19 cellular contexts compared by ENCODE assay signal in the genomic region with DNA sequence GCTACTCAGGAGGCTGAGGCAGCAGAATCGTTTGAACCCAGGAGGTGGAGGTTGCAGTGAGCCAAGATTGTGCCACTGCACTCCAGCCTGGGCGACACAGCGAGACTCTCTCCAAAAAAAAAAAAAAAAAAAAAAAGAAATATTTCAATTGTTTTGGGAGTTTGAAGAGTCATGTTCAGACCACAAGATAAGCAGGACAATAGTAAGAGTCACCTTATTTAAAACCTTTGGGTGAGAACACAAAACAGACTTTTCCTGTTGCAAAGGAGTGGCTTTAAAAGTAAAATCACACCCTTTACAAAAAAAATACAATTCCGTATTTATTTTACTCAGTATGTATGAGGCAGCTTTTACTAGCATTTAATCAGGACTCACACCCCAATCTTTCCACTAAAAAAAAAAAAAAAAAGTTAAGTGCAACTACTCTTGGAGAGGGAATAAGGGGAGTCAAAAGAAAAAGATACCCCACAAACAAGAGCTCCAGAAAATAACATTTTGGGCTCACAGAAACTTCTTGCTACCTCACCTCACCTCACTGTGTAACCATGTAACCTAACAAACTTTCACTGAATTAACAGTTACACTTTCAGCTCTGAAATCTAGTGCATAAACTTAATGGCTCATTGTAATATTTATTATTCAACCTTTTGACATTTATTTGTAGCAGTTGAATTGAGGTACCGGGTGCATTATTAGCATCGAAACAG. TPM values are rescaled to one million over a fixed set of nuclear protein-coding genes. Genes with fewer than 3 reads are reported as not detected.
A peak's percentile ranks its signal among the peaks of the same experiment; 100 is the strongest.
DNase-seq lines count a peak whose midpoint lies in the region; ATAC-seq, FAIRE-seq and TF ChIP-seq lines count a peak whose summit lies in the region.
"Had no signal": no experiment of that assay in that cellular context is flagged by ENCODE, and none has a peak within 500 bp of the region (broad histone marks: within the 10 kb centered on the region; RNA-seq: fewer than 3 reads in every experiment).

No MANE protein-coding gene starts in this region.

- CTCF ChIA-PET in activated CD8-positive, alpha-beta memory T cell treated with anti-CD3 and anti-CD28 coated beads, Interleukin-2, amount 10 ng/mL, durations not matched to agents 7 days and 5 days (lab: Charles Lee) = interaction anchor here (4.1 kb wide), 1 partner anchor 18 kb away, joined by 33 read pairs; no protein-coding TSS in a partner anchor

- H3K27ac Mint-ChIP-seq in GM23338 (no peak overlapping the region), astrocyte (ENCODE audit: unreplicated experiment) (peak overlapping the region; percentile 10), osteocyte (ENCODE audit: unreplicated experiment) (peak overlapping the region; percentile 88)
- no peak overlapping the region for H3K27ac Mint-ChIP-seq in activated CD8-positive, alpha-beta memory T cell treated with anti-CD3 and anti-CD28 coated beads, Interleukin-2, amount 10 ng/mL, durations not matched to agents 7 days and 5 days

- H3K79me2 ChIP-seq in GM23338 (replicated peaks; ENCODE audit: insufficient read depth) = peaks cover 5% of the 10 kb centered on the region; the same call in 1 of the 2 replicates
- peaks cover 62% of the 10 kb centered on the region for H3K79me2 ChIP-seq in astrocyte (ENCODE audit: insufficient read depth, low read length)
- peaks cover 75% of the 10 kb centered on the region for H3K79me2 ChIP-seq in hepatocyte

- H3K27me3 Mint-ChIP-seq in GM23338 (ENCODE audit: insufficient read depth, low read depth, poor library complexity) = peaks cover 34% of the 10 kb centered on the region
- H3K27me3 Mint-ChIP-seq in astrocyte (ENCODE audit: low read depth, unreplicated experiment) = no peaks in the 10 kb centered on the region
- no peaks in the 10 kb centered on the region for H3K27me3 Mint-ChIP-seq in osteocyte (ENCODE audit: unreplicated experiment)
- peaks cover 81% of the 10 kb centered on the region for H3K27me3 Mint-ChIP-seq in activated CD8-positive, alpha-beta memory T cell treated with anti-CD3 and anti-CD28 coated beads, Interleukin-2, amount 10 ng/mL, durations not matched to agents 7 days and 5 days

- H3K4me1 Mint-ChIP-seq in GM23338 (peaks cover 68% of the 10 kb centered on the region), astrocyte (ENCODE audit: low read depth, unreplicated experiment) (peaks cover 32% of the 10 kb centered on the region), osteocyte (ENCODE audit: unreplicated experiment) (peaks cover 64% of the 10 kb centered on the region)
- peaks cover 22% of the 10 kb centered on the region for H3K4me1 Mint-ChIP-seq in activated CD8-positive, alpha-beta memory T cell treated with anti-CD3 and anti-CD28 coated beads, Interleukin-2, amount 10 ng/mL, durations not matched to agents 7 days and 5 days

- H3K36me3 ChIP-seq in GM23338 (ENCODE audit: insufficient read depth) (no peaks in the 10 kb centered on the region), astrocyte (ENCODE audit: insufficient read depth, low read length) (no peaks in the 10 kb centered on the region), hepatocyte (replicated peaks; ENCODE audit: insufficient read depth, low read depth) (no peaks in the 10 kb centered on the region)
- H3K36me3 ChIP-seq: BLaER1, pancreas, tibial artery had no signal

- H3K27me3 ChIP-seq in GM23338 (ENCODE audit: insufficient read depth) = peaks cover 47% of the 10 kb centered on the region
- H3K27me3 ChIP-seq in astrocyte (ENCODE audit: insufficient read depth, low read length) = no peaks in the 10 kb centered on the region
- peaks cover 37% of the 10 kb centered on the region for H3K27me3 ChIP-seq in hepatocyte
- H3K27me3 ChIP-seq: pancreas had no signal

- FAIRE-seq in astrocyte (lab: Jason Lieb, UNC) = no peak
- FAIRE-seq: endothelial cell of umbilical vein, HTR-8/SVneo, pancreas had no signal

- H3K27ac ChIP-seq in GM23338 (ENCODE audit: low read depth) = no peak overlapping the region
- H3K27ac ChIP-seq in astrocyte (ENCODE audit: low read depth, low read length) = no peak overlapping the region
- peak overlapping the region; percentile 81 for H3K27ac ChIP-seq in hepatocyte
- H3K27ac ChIP-seq: BLaER1, pancreas, tibial artery, VCaP had no signal

- H3K9me3 Mint-ChIP-seq in GM23338 = no peaks in the 10 kb centered on the region; the same call in 2 of the 3 replicates
- no peaks in the 10 kb centered on the region for H3K9me3 Mint-ChIP-seq in astrocyte (ENCODE audit: unreplicated experiment)
- H3K9me3 Mint-ChIP-seq in osteocyte (ENCODE audit: unreplicated experiment) = no peaks in the 10 kb centered on the region
- no peaks in the 10 kb centered on the region for H3K9me3 Mint-ChIP-seq in activated CD8-positive, alpha-beta memory T cell treated with anti-CD3 and anti-CD28 coated beads, Interleukin-2, amount 10 ng/mL, durations not matched to agents 7 days and 5 days (ENCODE audit: low read depth)

- no peak for DNase-seq in GM23338 (ENCODE audit: low spot score)
- no peak for DNase-seq in astrocyte (ENCODE audit: low read depth)
- DNase-seq in hepatocyte (ENCODE audit: low spot score) = no peak
- DNase-seq in osteocyte (ENCODE audit: extremely low spot score, unreplicated experiment) = no peak
- no peak for DNase-seq in activated CD8-positive, alpha-beta memory T cell treated with anti-CD3 and anti-CD28 coated beads, Interleukin-2, amount 10 ng/mL, durations not matched to agents 7 days and 5 days
- no peak for DNase-seq in NOMO-1 (lab: John Stamatoyannopoulos, UW; ENCODE audit: unreplicated experiment in 2 of 2)
- no peak for DNase-seq in NCI-H524 treated with DMSO at 0.1 percent for 48 hours (lab: John Stamatoyannopoulos, UW)
- DNase-seq: activated gamma-delta T cell treated with Interleukin-2 at 50 U/mL for 16 hours, caudate nucleus, midbrain, NCI-H1105, NCI-H226, pancreas, tibial artery had no signal

- H3K36me3 Mint-ChIP-seq in GM23338 (ENCODE audit: low read depth) (no peaks in the 10 kb centered on the region), astrocyte (ENCODE audit: low read depth, unreplicated experiment) (peaks cover 3% of the 10 kb centered on the region), osteocyte (ENCODE audit: unreplicated experiment) (no peaks in the 10 kb centered on the region)
- no peaks in the 10 kb centered on the region for H3K36me3 Mint-ChIP-seq in activated CD8-positive, alpha-beta memory T cell treated with anti-CD3 and anti-CD28 coated beads, Interleukin-2, amount 10 ng/mL, durations not matched to agents 7 days and 5 days

- H3K4me2 ChIP-seq in GM23338 (peak overlapping the region; percentile 85), astrocyte (ENCODE audit: low read length) (peak overlapping the region; percentile 94), hepatocyte (peak overlapping the region; percentile 87)
- H3K4me2 ChIP-seq: BLaER1 had no signal

- peak overlapping the region; percentile 84 for H3K4me3 Mint-ChIP-seq in GM23338
- H3K4me3 Mint-ChIP-seq in astrocyte (ENCODE audit: unreplicated experiment) = peak overlapping the region; percentile 84
- H3K4me3 Mint-ChIP-seq in osteocyte (ENCODE audit: unreplicated experiment) = peak overlapping the region; percentile 84
- no peak overlapping the region for H3K4me3 Mint-ChIP-seq in activated CD8-positive, alpha-beta memory T cell treated with anti-CD3 and anti-CD28 coated beads, Interleukin-2, amount 10 ng/mL, durations not matched to agents 7 days and 5 days

- H3K9ac ChIP-seq in astrocyte (ENCODE audit: low read length) = peak overlapping the region; percentile 78
- H3K9ac ChIP-seq: BLaER1 had no signal

- H2AFZ ChIP-seq in GM23338 (no peak overlapping the region), astrocyte (ENCODE audit: low read depth, low read length) (no peak overlapping the region), hepatocyte (peak overlapping the region; percentile 47)

- peak overlapping the region; percentile 60 for H3K4me3 ChIP-seq in GM23338
- peak overlapping the region; percentile 67 for H3K4me3 ChIP-seq in astrocyte (ENCODE audit: insufficient read depth, low read depth, low read length)
- H3K4me3 ChIP-seq in hepatocyte = peak overlapping the region; percentile 57
- H3K4me3 ChIP-seq: BLaER1, pancreas, tibial artery had no signal

- ATAC-seq in GM23338 (no peak), GM18520 (IDR thresholded peaks at IDR 0.05; ENCODE audit: unreplicated experiment) (no peak)
- no peak for ATAC-seq in activated CD8-positive, alpha-beta memory T cell treated with anti-CD3 and anti-CD28 coated beads, Interleukin-2, amount 10 ng/mL, durations not matched to agents 7 days and 5 days
- ATAC-seq: pancreas had no signal

- H3K9me3 ChIP-seq in astrocyte (ENCODE audit: insufficient read depth, low read depth, low read length) (no peaks in the 10 kb centered on the region), hepatocyte (ENCODE audit: low read depth) (no peaks in the 10 kb centered on the region)
- H3K9me3 ChIP-seq: pancreas, tibial artery had no signal

- H3K9me2 ChIP-seq in GM23338 (ENCODE audit: insufficient read depth) (no peaks in the 10 kb centered on the region), hepatocyte (replicated peaks; ENCODE audit: insufficient read depth) (no peaks in the 10 kb centered on the region)

- H4K20me1 ChIP-seq in GM23338 (replicated peaks; ENCODE audit: insufficient read depth) = no peaks in the 10 kb centered on the region; the same call in 1 of the 2 replicates
- no peaks in the 10 kb centered on the region for H4K20me1 ChIP-seq in astrocyte (ENCODE audit: insufficient read depth, low read length)
- no peaks in the 10 kb centered on the region for H4K20me1 ChIP-seq in hepatocyte (ENCODE audit: insufficient read depth, poor library complexity, severe bottlenecking)

- peaks cover 64% of the 10 kb centered on the region for H3K4me1 ChIP-seq in GM23338 (ENCODE audit: insufficient read depth)
- peaks cover 55% of the 10 kb centered on the region for H3K4me1 ChIP-seq in astrocyte (ENCODE audit: insufficient read depth, low read length)
- peaks cover 49% of the 10 kb centered on the region for H3K4me1 ChIP-seq in hepatocyte (ENCODE audit: insufficient read depth)

- H3F3A ChIP-seq in GM23338 (replicated peaks; ENCODE audit: low read depth) = peaks cover 19% of the 10 kb centered on the region

- TF ChIP-seq CTCF in GM23338 (conservative IDR thresholded peaks at IDR 0.05; ENCODE audit: low read depth in 2 of 2) (no peak), astrocyte (IDR thresholded peaks at IDR 0.05; ENCODE audit: insufficient read depth, low read depth, low read length) (no peak), hepatocyte (IDR thresholded peaks at IDR 0.05; ENCODE audit: poor library complexity) (no peak), osteocyte (IDR thresholded peaks at IDR 0.05) (no peak)

- 40% methylated on average over 6 of the region's 6 CpGs for WGBS in hepatocyte (ENCODE audit: low lambda C conversion rate, missing lambda C conversion rate)

RNA-seq across cellular contexts. Expression of a gene that starts 11.2 kb away (rescaled TPM):
- total RNA-seq in GM23338 (2014; rRNA removed; shearing (Covaris generic)) = 2.3 and 3.5 TPM in 2 replicates
- polyA plus RNA-seq in GM23338 (2016; fragmentation: Nextera tagmentation; extraction: Ambion mirVana) = 0.94 and 1.5 TPM in 2 replicates
- total RNA-seq in astrocyte = 5.9 and 7.8 TPM in 2 replicates
- total RNA-seq in hepatocyte = 1.9 and 2.3 TPM in 2 replicates
- 0.34 and 0.68 TPM in 2 replicates for polyA plus RNA-seq in hepatocyte
- total RNA-seq in osteocyte = 4.3 and 4.9 TPM in 2 replicates
- under 1 TPM; 0.26 to 0.29 TPM for total RNA-seq in activated CD8-positive, alpha-beta memory T cell treated with anti-CD3 and anti-CD28 coated beads, Interleukin-2, amount 10 ng/mL, durations not matched to agents 7 days and 5 days

RNA-seq across cellular contexts. Expression of a gene that starts 19.8 kb away (rescaled TPM):
- 54.1 and 55.4 TPM in 2 replicates for total RNA-seq in GM23338 (2014; rRNA removed; shearing (Covaris generic))
- polyA plus RNA-seq in GM23338 (2016; fragmentation: Nextera tagmentation; extraction: Ambion mirVana) (26.1 and 28.8 TPM in 2 replicates), hepatocyte (16.0 and 16.8 TPM in 2 replicates)
- total RNA-seq in astrocyte (33.7 and 46.9 TPM in 2 replicates), hepatocyte (34.9 and 61.6 TPM in 2 replicates), osteocyte (43.9 and 56.5 TPM in 2 replicates)
- 10 to 100 TPM; 42.2 to 65.2 TPM for total RNA-seq in activated CD8-positive, alpha-beta memory T cell treated with anti-CD3 and anti-CD28 coated beads, Interleukin-2, amount 10 ng/mL, durations not matched to agents 7 days and 5 days

Comparison
In these comparisons a context has a peak if more than half of its experiments do, and no peak if none do; other contexts are left out.
1. H3K27ac Mint-ChIP-seq: peak in astrocyte (single experiment) and osteocyte (single experiment); none in GM23338 (single experiment) and activated CD8-positive, alpha-beta memory T cell treated with anti-CD3 and anti-CD28 coated beads, Interleukin-2, amount 10 ng/mL, durations not matched to agents 7 days and 5 days (single experiment).
2. Peak in every context shown above with its lines, with median percentiles within 50 percentile points of each other: H3K4me2 ChIP-seq and H3K4me3 ChIP-seq.